In genomic region chr18:69172046-69172445, GRCh38 we compare ENCODE assay signal across 20 cellular contexts.
DNase-seq lines count a peak whose midpoint lies in the region; ATAC-seq and TF ChIP-seq lines count a peak whose summit lies in the region.
"Had no signal": no experiment of that assay in that cellular context is flagged by ENCODE, and none has a peak within 500 bp of the region (broad histone marks: within the 10 kb centered on the region; RNA-seq: fewer than 3 reads in every experiment).

No MANE protein-coding gene starts in this region.

- H4K8ac ChIP-seq in IMR-90 (ENCODE audit: low read depth in 2 of 2, low read length in 2 of 2), result no peak overlapping the region

- H3K27ac ChIP-seq in IMR-90 (ENCODE audit: insufficient read depth, low read length) (no peak overlapping the region), substantia nigra (ENCODE audit: low read depth, low read length, poor library complexity, severe bottlenecking) (no peak overlapping the region)
- H3K27ac ChIP-seq: Peyer's patch had no signal

- H4K5ac ChIP-seq in IMR-90 (ENCODE audit: low read depth, low read length), result no peak overlapping the region

- POLR2A ChIA-PET in IMR-90 (lab: Charles Lee; ENCODE audit: unreplicated experiment), result no interaction called here

- no peak for TF ChIP-seq RAD21 in IMR-90 (IDR thresholded peaks at IDR 0.05; ENCODE audit: low read length)

- H3K4me3 ChIP-seq in IMR-90 (ENCODE audit: insufficient read depth, low read depth, low read length), result no peak overlapping the region
- no peak overlapping the region for H3K4me3 ChIP-seq in cardiac fibroblast (replicated peaks in 1 of 2; ENCODE audit: low read depth in 2 of 2, low read length in 2 of 2)
- no peak overlapping the region for H3K4me3 ChIP-seq in fibroblast of pulmonary artery (replicated peaks; ENCODE audit: low read depth, low read length)
- H3K4me3 ChIP-seq: K562, Peyer's patch had no signal

- no peak for TF ChIP-seq CTCF in IMR-90 (conservative IDR thresholded peaks at IDR 0.05; ENCODE audit: low read depth, low read length)
- TF ChIP-seq CTCF in cardiac fibroblast (IDR thresholded peaks at IDR 0.05; ENCODE audit: low read depth, low read length), result no peak
- TF ChIP-seq CTCF in fibroblast of pulmonary artery (IDR thresholded peaks at IDR 0.05; ENCODE audit: low read length, missing control alignments), result no peak

- H3K14ac ChIP-seq in IMR-90 (replicated peaks; ENCODE audit: low read depth, low read length), result no peak overlapping the region

- H3K4me2 ChIP-seq in IMR-90 (ENCODE audit: low read depth, low read length), result no peak overlapping the region

- H2AFZ ChIP-seq in IMR-90 (replicated peaks; ENCODE audit: low read length, poor library complexity), result no peak overlapping the region

- CTCF ChIA-PET in IMR-90 (lab: Yijun Ruan, JAX), result interaction anchor here (0.6 kb wide), 1 partner anchor 45 kb away, joined by 5 read pairs; no protein-coding TSS in a partner anchor

- H3K4ac ChIP-seq in IMR-90 (ENCODE audit: low read depth, low read length), result no peak overlapping the region

- no peak overlapping the region for H3K23ac ChIP-seq in IMR-90 (ENCODE audit: low read depth, low read length)

- peak; percentile 46 for DNase-seq in EH (ENCODE audit: low read depth)
- DNase-seq in IMR-90, result peak; percentile 10
- DNase-seq in cardiac fibroblast (ENCODE audit: low read depth in 2 of 2), result peak; percentile 5 to 11
- DNase-seq in fibroblast of pulmonary artery (ENCODE audit: low read depth), result peak; percentile 11
- no peak for DNase-seq in substantia nigra (lab: John Stamatoyannopoulos, UW)
- DNase-seq in T1000 (lab: John Stamatoyannopoulos, UW), result no peak
- DNase-seq: BE2C, COR-L47, DMS79, GOT3, NCI-H1092 treated with DMSO at 0.1 percent for 48 hours, NCI-H2029 treated with DMSO at 0.1 percent for 48 hours, NCI-H226, NCI-H524, NCI-H774, Peyer's patch had no signal

- TF ChIP-seq POLR2A in IMR-90 (IDR thresholded peaks at IDR 0.05; ENCODE audit: low read depth, low read length), result no peak

- no peak overlapping the region for H2BK120ac ChIP-seq in IMR-90 (ENCODE audit: low read depth, low read length)

- no CpG with 5 or more reads among the region's 2 CpGs for WGBS in IMR-90 (ENCODE audit: extremely low coverage in 2 of 2, insufficient read length in 1 of 2), 2 experiments

- H2BK20ac ChIP-seq in IMR-90 (ENCODE audit: low read depth, low read length), result no peak overlapping the region

- H3K9ac ChIP-seq in IMR-90 (ENCODE audit: low read depth, low read length), result no peak overlapping the region

- no peak overlapping the region for H2AK5ac ChIP-seq in IMR-90 (ENCODE audit: low read depth, low read length)

- no peaks in the 10 kb centered on the region for H4K20me1 ChIP-seq in IMR-90 (ENCODE audit: insufficient read depth, low read length)

- peak; percentile 37; the same call in 1 of the 2 replicates for ATAC-seq in IMR-90 (ENCODE audit: low read depth)
- ATAC-seq in GM21723 (IDR thresholded peaks at IDR 0.05; ENCODE audit: unreplicated experiment), result no peak
- ATAC-seq: HCT116, K562, SK-N-SH treated with all-trans-retinoic acid at 6 μM for 48 hours had no signal

- no peaks in the 10 kb centered on the region for H3K27me3 ChIP-seq in IMR-90 (ENCODE audit: control insufficient read depth, insufficient read depth, low read length)
- H3K27me3 ChIP-seq: BE2C, Peyer's patch had no signal

- H3K79me1 ChIP-seq in IMR-90 (ENCODE audit: low read depth in 1 of 2, low read length in 2 of 2), result no peaks in the 10 kb centered on the region

- dilution Hi-C loops in IMR-90 (cut with HindIII; ENCODE audit: low sequenced_read_pairs, unreplicated experiment), result no loop called here

- in situ Hi-C loops in IMR-90 (cut with MboI; ENCODE audit: low sequenced_read_pairs), result no loop called here

- BruUV-seq in IMR-90 (replicated peaks; lab: Mats Ljungman, UMichigan), result no TSS peak

- H3K4me1 ChIP-seq in IMR-90 (ENCODE audit: control insufficient read depth, insufficient read depth, low read length), result no peaks in the 10 kb centered on the region
- H3K4me1 ChIP-seq: BE2C, Peyer's patch had no signal

- no peak overlapping the region for H2BK5ac ChIP-seq in IMR-90 (ENCODE audit: low read depth, low read length, poor library complexity, severe bottlenecking)

- H3K9me3 ChIP-seq in IMR-90 (ENCODE audit: control insufficient read depth, insufficient read depth, low read length), result no peaks in the 10 kb centered on the region
- H3K9me3 ChIP-seq: BE2C, Peyer's patch had no signal

- H2AK9ac ChIP-seq in IMR-90 (replicated peaks; ENCODE audit: low read depth, low read length, poor library complexity), result no peak overlapping the region

- H3K18ac ChIP-seq in IMR-90 (ENCODE audit: low read depth, low read length), result no peak overlapping the region

- H4K91ac ChIP-seq in IMR-90 (ENCODE audit: insufficient read depth, low read depth, low read length), result no peak overlapping the region

- H3K36me3 ChIP-seq in IMR-90 (ENCODE audit: control insufficient read depth, insufficient read depth, low read length), result no peaks in the 10 kb centered on the region
- H3K36me3 ChIP-seq: BE2C, Peyer's patch had no signal

- H3K56ac ChIP-seq in IMR-90 (ENCODE audit: extremely low read depth, insufficient read depth, low read length), result no peak overlapping the region

- intact Hi-C loops in IMR-90 (cut with micrococcal nuclease), result loop anchor here (1.0 kb wide), 1 partner anchor 32 kb away; no protein-coding TSS in a partner anchor

- no peak overlapping the region for H2BK15ac ChIP-seq in IMR-90 (ENCODE audit: low read depth, low read length)

- H3K9me1 ChIP-seq in IMR-90 (ENCODE audit: insufficient read depth, low read length), result no peaks in the 10 kb centered on the region

TF ChIP-seq in IMR-90, 13 proteins besides CTCF, POLR2A, EP300 and RAD21:
- TF ChIP-seq NFE2L2 (IDR thresholded peaks at IDR 0.05; ENCODE audit: low read depth, low read length) (no peak), CHD1 (IDR thresholded peaks at IDR 0.05; ENCODE audit: low read depth, low read length) (no peak), ELK1 (IDR thresholded peaks at IDR 0.05; ENCODE audit: borderline replicate concordance, low read depth, low read length) (no peak), RCOR1 (IDR thresholded peaks at IDR 0.05; ENCODE audit: insufficient replicate concordance, low read length) (no peak), MAFK (IDR thresholded peaks at IDR 0.05; ENCODE audit: low read depth, low read length) (no peak), CEBPB (IDR thresholded peaks at IDR 0.05; ENCODE audit: low read depth, low read length) (no peak), SMC3 (IDR thresholded peaks at IDR 0.05; ENCODE audit: low read depth, low read length) (no peak), BHLHE40 (IDR thresholded peaks at IDR 0.05; ENCODE audit: low read depth, low read length) (no peak), MAZ (IDR thresholded peaks at IDR 0.05; ENCODE audit: borderline replicate concordance, low read depth, low read length) (no peak), FOS (IDR thresholded peaks at IDR 0.05; ENCODE audit: low read depth, low read length) (no peak), MXI1 (IDR thresholded peaks at IDR 0.05; ENCODE audit: borderline replicate concordance, low read depth, low read length) (no peak), RFX5 (IDR thresholded peaks at IDR 0.05; ENCODE audit: low read depth, low read length) (no peak), USF2 (IDR thresholded peaks at IDR 0.05; ENCODE audit: low read depth, low read length) (no peak)

Comparison
In these comparisons a context has a peak if more than half of its experiments do, and no peak if none do; other contexts are left out.
1. DNase-seq: peak in EH (single experiment), IMR-90 (single experiment), cardiac fibroblast (2 of 2) and fibroblast of pulmonary artery (single experiment); none in substantia nigra (0 of 49) and T1000 (single experiment).